Comparison of ENCODE assay signal across 33 cellular contexts in genomic region chr19:35601971-35602370, GRCh38.
"Had no signal": no experiment of that assay in that cellular context is flagged by ENCODE, and none has a peak within 500 bp of the region (broad histone marks: within the 10 kb centered on the region; RNA-seq: fewer than 3 reads in every experiment).

No MANE protein-coding gene starts in this region.

- H3K27me3 ChIP-seq: brain microvascular endothelial cell, MG63, Peyer's patch, SJSA1 had no signal

- H3K9me3 ChIP-seq: Peyer's patch, SJSA1, SK-N-SH had no signal

- H3K4me1 ChIP-seq: Peyer's patch, SJSA1 had no signal

- H3K36me3 ChIP-seq: brain microvascular endothelial cell, MG63, Peyer's patch, SJSA1 had no signal

- H3K4me3 ChIP-seq: MG63, Peyer's patch, SJSA1 had no signal

- H3K27ac ChIP-seq: brain microvascular endothelial cell, Peyer's patch, SJSA1, VCaP had no signal

- DNase-seq: activated CD4-positive, alpha-beta T cell treated with anti-CD3 and anti-CD28 coated beads for 1 hour; activated CD4-positive, alpha-beta T cell treated with anti-CD3 and anti-CD28 coated beads for 48 hours; activated CD4-positive, CD25-positive, alpha-beta regulatory T cell; activated CD8-positive, alpha-beta T cell treated with anti-CD3 and anti-CD28 coated beads for 36 hours; activated effector memory CD4-positive, alpha-beta T cell treated with anti-CD3 and anti-CD28 coated beads, Interleukin-2, amount 50 U/mL, for 16 hours; activated naive CD4-positive, alpha-beta T cell; activated naive CD4-positive, alpha-beta T cell treated with anti-CD3 and anti-CD28 coated beads, Interleukin-2, amount 50 U/mL, for 16 hours; activated naive CD8-positive, alpha-beta T cell treated with anti-CD3 and anti-CD28 coated beads for 36 hours; activated T-cell treated with anti-CD3 and anti-CD28 coated beads, Interleukin-2, amount 50 U/mL, for 1 hour; activated T-cell treated with anti-CD3 and anti-CD28 coated beads, Interleukin-2, amount 50 U/mL, for 72 hours; amniotic stem cell; brain microvascular endothelial cell; central memory CD4-positive, alpha-beta T cell; Kasumi-1; KG1; MG63; MV-4-11; NCI-H1092; NCI-H1417 treated with DMSO at 0.1 percent for 48 hours; NCI-H1694; NCI-H2029; NCI-H446; NCI-H510A treated with DMSO at 0.1 percent for 48 hours; NCI-H526 treated with DMSO at 0.1 percent for 48 hours; NCI-H82; NK-92 treated with Interleukin-12 subunit alpha and Interleukin-12 subunit beta, amount 100 ng/mL, for 24 hours; PC-3; Peyer's patch; RPMI8226; SHP77 treated with DMSO at 0.1 percent for 48 hours; SK-N-SH had no signal
